Comparison of ENCODE assay signal across 5 cellular contexts in genomic region chr16:34098033-34098432, GRCh38.
DNase-seq lines count a peak whose midpoint lies in the region; ATAC-seq and TF ChIP-seq lines count a peak whose summit lies in the region.
"Not testable (repeated sequence)": the region's sequence is repeated elsewhere in the genome, so short reads cannot be mapped to it uniquely, and the experiment has no call there.

No MANE protein-coding gene starts in this region.

- not testable (repeated sequence) for H2AFZ ChIP-seq in trophoblast cell (ENCODE audit: insufficient read depth, low read length, poor library complexity)

- H4K8ac ChIP-seq in trophoblast cell (ENCODE audit: low read depth, low read length) = not testable (repeated sequence)

- not testable (repeated sequence) for H4K91ac ChIP-seq in trophoblast cell (ENCODE audit: low read depth, low read length)

- not testable (repeated sequence) for H2BK12ac ChIP-seq in trophoblast cell (ENCODE audit: low read length)

- not testable (repeated sequence) for H3K18ac ChIP-seq in trophoblast cell (ENCODE audit: low read length)

- H3K4me3 ChIP-seq in trophoblast cell (ENCODE audit: low read depth, low read length) = peak overlapping the region; percentile 42
- not testable (repeated sequence) for H3K4me3 ChIP-seq in upper lobe of left lung; aorta (ENCODE audit: low read length in 2 of 2)

- H3K4me1 ChIP-seq in trophoblast cell (ENCODE audit: control insufficient read depth in 1 of 2, insufficient read depth in 2 of 2, low read length in 2 of 2); upper lobe of left lung; aorta (ENCODE audit: control insufficient read depth in 1 of 2, insufficient read depth in 2 of 2, low read length in 2 of 2): not testable (repeated sequence)

- not testable (repeated sequence) for H2AK5ac ChIP-seq in trophoblast cell (ENCODE audit: low read length)

- H3K4me1 Mint-ChIP-seq in endothelial cell (ENCODE audit: unreplicated experiment); nephron progenitor cell: not testable (repeated sequence)

- not testable (repeated sequence) for TF ChIP-seq EP300 in upper lobe of left lung (IDR thresholded peaks at IDR 0.05)

- H3K9me3 Mint-ChIP-seq in endothelial cell (ENCODE audit: unreplicated experiment) (peaks cover 50% of the 10 kb centered on the region), nephron progenitor cell (peaks cover 99% of the 10 kb centered on the region)

- intact Hi-C loops in aorta (cut with DNase I) = not testable (repeated sequence)

- peak overlapping the region; percentile 14 for H3K4me3 Mint-ChIP-seq in endothelial cell (ENCODE audit: unreplicated experiment)
- peak overlapping the region; percentile 5 for H3K4me3 Mint-ChIP-seq in nephron progenitor cell

- H3K9me3 ChIP-seq in trophoblast cell (ENCODE audit: insufficient read depth, low read depth, low read length) (peaks cover 19% of the 10 kb centered on the region), upper lobe of left lung (peaks cover 0 to 57% (median 6%) of the 10 kb centered on the region in 4 donors)
- H3K9me3 ChIP-seq in aorta (ENCODE audit: control insufficient read depth, low read length) = not testable (repeated sequence)

- H3K36me3 Mint-ChIP-seq in endothelial cell (ENCODE audit: low read depth, unreplicated experiment) (peaks cover 34% of the 10 kb centered on the region), nephron progenitor cell (ENCODE audit: low read depth) (peaks cover 43% of the 10 kb centered on the region)

- not testable (repeated sequence) for H3K4me2 ChIP-seq in trophoblast cell (ENCODE audit: low read length)

- not testable (repeated sequence) for H3K79me2 ChIP-seq in trophoblast cell (ENCODE audit: control insufficient read depth, insufficient read depth, low read length, poor library complexity)

- not testable (repeated sequence) for TF ChIP-seq CTCF in endothelial cell (IDR thresholded peaks at IDR 0.05; ENCODE audit: unreplicated experiment); nephron progenitor cell (IDR thresholded peaks at IDR 0.05); upper lobe of left lung (IDR thresholded peaks at IDR 0.05)

- not testable (repeated sequence) for H3K9ac ChIP-seq in trophoblast cell (ENCODE audit: low read length)

- not testable (repeated sequence) for H3K23ac ChIP-seq in trophoblast cell (ENCODE audit: low read length)

- H3K79me1 ChIP-seq in trophoblast cell (ENCODE audit: low read length) = not testable (repeated sequence)

- H3K27ac ChIP-seq in trophoblast cell (ENCODE audit: low read depth, low read length); upper lobe of left lung; aorta (ENCODE audit: low read depth in 1 of 2, low read length in 2 of 2): not testable (repeated sequence)

- not testable (repeated sequence) for H3K4ac ChIP-seq in trophoblast cell (ENCODE audit: low read depth, low read length)

- DNase-seq in endothelial cell (ENCODE audit: low spot score); nephron progenitor cell; trophoblast cell; upper lobe of left lung; aorta: not testable (repeated sequence)

- TF ChIP-seq POLR2A in upper lobe of left lung (IDR thresholded peaks at IDR 0.05) = not testable (repeated sequence)

- not testable (repeated sequence) for H3K36me3 ChIP-seq in trophoblast cell (ENCODE audit: control insufficient read depth in 1 of 2, insufficient read depth in 2 of 2, low read length in 2 of 2); upper lobe of left lung; aorta (ENCODE audit: control insufficient read depth in 1 of 2, insufficient read depth in 2 of 2, low read length in 1 of 2)

- ATAC-seq in upper lobe of left lung (ENCODE audit: low FRiP score in 2 of 2) (peak; percentile 29 to 65), aorta (ENCODE audit: low FRiP score) (peak; percentile 67)

- H3K27me3 Mint-ChIP-seq in endothelial cell (ENCODE audit: unreplicated experiment) = peaks cover 24% of the 10 kb centered on the region
- not testable (repeated sequence) for H3K27me3 Mint-ChIP-seq in nephron progenitor cell (ENCODE audit: low read depth, poor library complexity)

- H3K27ac Mint-ChIP-seq in endothelial cell (ENCODE audit: unreplicated experiment) = peak overlapping the region; percentile 12
- not testable (repeated sequence) for H3K27ac Mint-ChIP-seq in nephron progenitor cell

- not testable (repeated sequence) for H3K27me3 ChIP-seq in trophoblast cell (ENCODE audit: insufficient read depth, low read length); upper lobe of left lung; aorta (ENCODE audit: control insufficient read depth in 1 of 2, insufficient read depth in 2 of 2, low read length in 1 of 2)

- not testable (repeated sequence) for H4K12ac ChIP-seq in trophoblast cell (ENCODE audit: low read depth, low read length)

- not testable (repeated sequence) for H3K14ac ChIP-seq in trophoblast cell (ENCODE audit: low read length)

- not testable (repeated sequence) for H2BK5ac ChIP-seq in trophoblast cell (ENCODE audit: low read depth, low read length, poor library complexity)

- not testable (repeated sequence) for H2BK120ac ChIP-seq in trophoblast cell (ENCODE audit: insufficient read depth, low read length, poor library complexity)
